In the genomic region with DNA sequence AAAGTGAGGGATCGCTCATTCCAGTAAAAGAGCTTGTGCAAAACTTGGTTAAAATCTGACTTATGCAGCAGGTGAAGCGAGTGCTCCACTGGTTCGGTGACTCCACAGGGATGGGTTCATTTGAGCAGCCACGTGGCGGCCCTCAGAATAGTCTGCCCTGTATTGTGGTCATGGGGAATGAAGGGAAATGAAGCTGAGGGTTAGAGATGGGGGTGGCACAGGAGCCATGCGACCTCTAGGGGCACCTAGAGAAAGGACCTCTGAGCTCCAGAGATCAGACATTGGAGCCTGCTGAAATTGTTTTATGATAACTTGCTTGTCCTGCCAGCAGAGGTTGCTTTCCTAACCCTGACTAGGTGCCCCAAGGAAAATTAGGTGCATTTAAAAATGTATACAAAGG, we compare ENCODE assay signal across 9 cellular contexts. TPM values are rescaled to one million over a fixed set of nuclear protein-coding genes. Genes with fewer than 3 reads are reported as not detected.
A peak's percentile ranks its signal among the peaks of the same experiment; 100 is the strongest.
DNase-seq lines count a peak whose midpoint lies in the region; ATAC-seq and TF ChIP-seq lines count a peak whose summit lies in the region.
"Had no signal": no experiment of that assay in that cellular context is flagged by ENCODE, and none has a peak within 500 bp of the region (broad histone marks: within the 10 kb centered on the region; RNA-seq: fewer than 3 reads in every experiment).

No MANE protein-coding gene starts in this region.

- POLR2A ChIA-PET in HEK293T (lab: Yijun Ruan, JAX): no interaction called here

- DNase-seq in GM06990 (ENCODE audit: extremely low read depth, insufficient read length): no peak
- DNase-seq in HEK293T (ENCODE audit: extremely low spot score): peak; percentile 30
- DNase-seq in RPMI7951 (ENCODE audit: low read depth): peak; percentile 51
- peak; percentile 80 for DNase-seq in iPS-NIHi11 (ENCODE audit: low spot score)
- DNase-seq in amniotic stem cell (lab: John Stamatoyannopoulos, UW): no peak
- DNase-seq in posterior cingulate gyrus: no peak
- no peak for DNase-seq in gastrocnemius medialis
- DNase-seq: naive B cell had no signal

- intact Hi-C loops in posterior cingulate gyrus (cut with DNase I) (no loop called here), gastrocnemius medialis (cut with DNase I; ENCODE audit: low total_unique reads) (no loop called here)

- H3K27ac ChIP-seq in gastrocnemius medialis: no peak overlapping the region

- H3K36me3 ChIP-seq in GM06990 (ENCODE audit: control insufficient read depth, insufficient read depth, low read length): no peaks in the 10 kb centered on the region
- no peaks in the 10 kb centered on the region for H3K36me3 ChIP-seq in gastrocnemius medialis

- ATAC-seq in HG03439 (IDR thresholded peaks at IDR 0.05; ENCODE audit: unreplicated experiment) (no peak), gastrocnemius medialis (no peak)

- TF ChIP-seq CTCF in GM06990 (IDR thresholded peaks at IDR 0.05; ENCODE audit: insufficient read depth, low read length, poor library complexity, severe bottlenecking): peak; percentile 89
- no peak for TF ChIP-seq CTCF in gastrocnemius medialis (IDR thresholded peaks at IDR 0.05 in 4 of 5, conservative IDR thresholded peaks at IDR 0.05 in 1 of 5)

- no peak for TF ChIP-seq POLR2A in gastrocnemius medialis (IDR thresholded peaks at IDR 0.05)

- in situ Hi-C loops in gastrocnemius medialis (cut with MboI; ENCODE audit: low sequenced_read_pairs in 4 of 4): no loop called here

- H3K4me3 ChIP-seq in GM06990 (replicated peaks; ENCODE audit: low read depth, low read length) (no peak overlapping the region), gastrocnemius medialis (no peak overlapping the region)

- H3K4me1 ChIP-seq in gastrocnemius medialis: no peaks in the 10 kb centered on the region

- CTCF ChIA-PET in HEK293T (lab: Yijun Ruan, JAX): no interaction called here

- H3K9me3 ChIP-seq in gastrocnemius medialis: no peaks in the 10 kb centered on the region

- no peaks in the 10 kb centered on the region for H3K27me3 ChIP-seq in GM06990 (replicated peaks; ENCODE audit: control insufficient read depth, insufficient read depth, low read length)
- no peaks in the 10 kb centered on the region for H3K27me3 ChIP-seq in gastrocnemius medialis

TF ChIP-seq in HEK293T, 16 proteins besides CTCF, POLR2A, EP300 and RAD21:
- TF ChIP-seq FOXM1 (IDR thresholded peaks at IDR 0.05; ENCODE audit: borderline replicate concordance) (no peak), HDGF (IDR thresholded peaks at IDR 0.05; ENCODE audit: borderline replicate concordance) (no peak), BHLHE40 (IDR thresholded peaks at IDR 0.05; ENCODE audit: borderline replicate concordance) (no peak), ZNF384 (IDR thresholded peaks at IDR 0.05) (no peak), LEF1 (IDR thresholded peaks at IDR 0.05; ENCODE audit: borderline replicate concordance) (no peak), FOXK2 (IDR thresholded peaks at IDR 0.05) (no peak)
TF ChIP-seq in HEK293T: peak in this region for 0.

RNA-seq across cellular contexts. Expression of gene CBY2, which starts 26.6 kb away (rescaled TPM):
- total RNA-seq in RPMI7951 (2014; rRNA removed; shearing (Covaris generic)): not detected in 2 replicates
- total RNA-seq in gastrocnemius medialis: not detected

Comparison
In these comparisons a context has a peak if more than half of its experiments do, and no peak if none do; other contexts are left out.
1. DNase-seq: peak in HEK293T (single experiment), RPMI7951 (single experiment) and iPS-NIHi11 (single experiment); none in GM06990 (single experiment), amniotic stem cell (single experiment), posterior cingulate gyrus (0 of 10) and gastrocnemius medialis (0 of 2).